18 cellular contexts compared by ENCODE assay signal in genomic region chr7:17489987-17490386, GRCh38.
A peak's percentile ranks its signal among the peaks of the same experiment; 100 is the strongest.
DNase-seq lines count a peak whose midpoint lies in the region; ATAC-seq, FAIRE-seq and TF ChIP-seq lines count a peak whose summit lies in the region.
"Had no signal": no experiment of that assay in that cellular context is flagged by ENCODE, and none has a peak within 500 bp of the region (broad histone marks: within the 10 kb centered on the region; RNA-seq: fewer than 3 reads in every experiment).

No MANE protein-coding gene starts in this region.

- 61% methylated on average over 5 of the region's 5 CpGs for WGBS in right lobe of liver (ENCODE audit: insufficient coverage, low coverage, low lambda C conversion rate, missing lambda C conversion rate)
- 39% methylated on average over 5 of the region's 5 CpGs for WGBS in HepG2 (ENCODE audit: low lambda C conversion rate)
- 24 to 40% methylated on average over 5 of the region's 5 CpGs for WGBS in esophagus squamous epithelium, 2 donors

- no peak overlapping the region for H3K4me3 ChIP-seq in right lobe of liver
- H3K4me3 ChIP-seq in HepG2 (replicated peaks in 1 of 3; ENCODE audit: insufficient read depth in 1 of 3, low read depth in 2 of 3, low read length in 3 of 3) = no peak overlapping the region
- H3K4me3 ChIP-seq in keratinocyte (ENCODE audit: control insufficient read depth in 2 of 3, extremely low read depth in 1 of 3, insufficient read depth in 2 of 3, low read depth in 1 of 3, low read length in 3 of 3) = no peak overlapping the region
- H3K4me3 ChIP-seq in esophagus squamous epithelium = no peak overlapping the region
- H3K4me3 ChIP-seq: SJCRH30 had no signal

- H3K79me2 ChIP-seq in HepG2 (ENCODE audit: insufficient read depth, low read length) (no peaks in the 10 kb centered on the region), keratinocyte (ENCODE audit: control insufficient read depth, insufficient read depth, low read length) (no peaks in the 10 kb centered on the region)

- no peak for TF ChIP-seq RAD21 in HepG2 (CRISPR knock-in tag; IDR thresholded peaks at IDR 0.05)

- H4K20me1 ChIP-seq in HepG2 (ENCODE audit: insufficient read depth, low read length) = no peaks in the 10 kb centered on the region
- no peaks in the 10 kb centered on the region for H4K20me1 ChIP-seq in keratinocyte (ENCODE audit: control insufficient read depth, extremely low read depth, insufficient read depth, low read length)

- peaks cover 15% of the 10 kb centered on the region for H3K4me1 Mint-ChIP-seq in MCF 10A (ENCODE audit: insufficient read depth, unreplicated experiment)

- in situ Hi-C loops in HepG2 (cut with HindIII; ENCODE audit: extremely low pct_ligation_motif_present, low pct_unique_long_range_greater_than_20kb) = no loop called here
- in situ Hi-C loops in KBM-7 (cut with MboI; ENCODE audit: low pct_unique_long_range_greater_than_20kb, low sequenced_read_pairs) = no loop called here

- BruUV-seq in HepG2 (replicated peaks; lab: Mats Ljungman, UMichigan) (no TSS peak), MCF 10A (replicated peaks; lab: Mats Ljungman, UMichigan) (no TSS peak)

- H3K4me1 ChIP-seq in right lobe of liver = peaks cover 0 to 28% (median 10%) of the 10 kb centered on the region in 4 donors
- H3K4me1 ChIP-seq in HepG2 (ENCODE audit: insufficient read depth, low read length) = peaks cover 34% of the 10 kb centered on the region
- peaks cover 20% of the 10 kb centered on the region for H3K4me1 ChIP-seq in keratinocyte (ENCODE audit: control insufficient read depth, extremely low read depth, insufficient read depth, low read length)
- peaks cover 0 to 46% (median 8%) of the 10 kb centered on the region in 3 donors for H3K4me1 ChIP-seq in esophagus squamous epithelium
- H3K4me1 ChIP-seq: BE2C, SJCRH30 had no signal

- DNase-seq in right lobe of liver (no peak), HepG2 (ENCODE audit: low spot score) (no peak), MCF 10A (ENCODE audit: unreplicated experiment) (peak; percentile 94), keratinocyte (ENCODE audit: low read depth, low spot score) (peak; percentile 69), ureter (ENCODE audit: low spot score) (peak; percentile 67), KBM-7 (no peak), esophagus squamous epithelium (lab: John Stamatoyannopoulos, UW) (no peak)
- DNase-seq in effector CD4-positive, alpha-beta T cell = no peak
- DNase-seq: BE2C, Caco-2, GDM1, NCI-H1436 treated with DMSO at 0.1 percent for 48 hours, NCI-H2081, SJCRH30 had no signal

- H3K4me3 Mint-ChIP-seq in MCF 10A (ENCODE audit: unreplicated experiment) = no peak overlapping the region
- H3K4me3 Mint-ChIP-seq: CD4-positive, CD25-positive, alpha-beta regulatory T cell had no signal

- ATAC-seq in right lobe of liver (peak in 3 of 4 donors; percentile 6 to 37 (median 16)), HepG2 (no peak)

- H3K4me2 ChIP-seq in HepG2 (ENCODE audit: low read depth, low read length) = no peak overlapping the region
- H3K4me2 ChIP-seq in keratinocyte (ENCODE audit: control insufficient read depth, extremely low read depth, insufficient read depth, low read depth, low read length) = peak overlapping the region; percentile 44
- H3K4me2 ChIP-seq: KMS-11 had no signal

- intact Hi-C loops in right lobe of liver (cut with DNase I) = no loop called here
- intact Hi-C loops in HepG2 (cut with micrococcal nuclease; ENCODE audit: unreplicated experiment) = no loop called here
- intact Hi-C loops in MCF 10A (cut with micrococcal nuclease) = loop anchor here (10.0 kb wide), 1 partner anchor 85 kb away; no protein-coding TSS in a partner anchor
- intact Hi-C loops in esophagus squamous epithelium (cut with DNase I) = no loop called here

- H3K27me3 ChIP-seq in right lobe of liver = no peaks in the 10 kb centered on the region
- H3K27me3 ChIP-seq in HepG2 (ENCODE audit: control insufficient read depth in 1 of 2, insufficient read depth in 2 of 2, low read length in 2 of 2) = no peaks in the 10 kb centered on the region
- no peaks in the 10 kb centered on the region for H3K27me3 ChIP-seq in keratinocyte (ENCODE audit: control insufficient read depth, extremely low read depth, insufficient read depth, low read length)
- H3K27me3 ChIP-seq in esophagus squamous epithelium = no peaks in the 10 kb centered on the region
- H3K27me3 ChIP-seq: BE2C, SJCRH30 had no signal

- TF ChIP-seq CTCF in right lobe of liver (IDR thresholded peaks at IDR 0.05) (no peak), HepG2 (CRISPR knock-in tag; IDR thresholded peaks at IDR 0.05) (no peak), MCF 10A (IDR thresholded peaks at IDR 0.05; ENCODE audit: unreplicated experiment) (no peak), keratinocyte (optimal IDR thresholded peaks at IDR 0.05 in 1 of 3, IDR thresholded peaks at IDR 0.05 in 1 of 3, conservative IDR thresholded peaks at IDR 0.05 in 1 of 3; ENCODE audit: extremely low read depth in 1 of 3, insufficient read depth in 2 of 3, low read length in 3 of 3) (no peak), esophagus squamous epithelium (IDR thresholded peaks at IDR 0.05) (no peak)

- H3K36me3 Mint-ChIP-seq in MCF 10A (ENCODE audit: insufficient read depth, unreplicated experiment) = no peaks in the 10 kb centered on the region
- H3K36me3 Mint-ChIP-seq: CD4-positive, CD25-positive, alpha-beta regulatory T cell had no signal

- no peaks in the 10 kb centered on the region for H3K27me3 Mint-ChIP-seq in MCF 10A (ENCODE audit: insufficient read depth, unreplicated experiment)

- POLR2A ChIA-PET in HepG2 (lab: Yijun Ruan, JAX) (no interaction called here), MCF 10A (lab: Yijun Ruan, JAX) (interaction anchor here (0.6 to 2.5 kb wide), 17 partner anchors 8 to 182 kb away, joined by 3 to 23 read pairs (median 5); no protein-coding TSS in a partner anchor)

- CTCF ChIA-PET in HepG2 (lab: Yijun Ruan, JAX; ENCODE audit: low intra/inter-chr PET ratio, low total read pairs) (no interaction called here), MCF 10A (lab: Yijun Ruan, JAX) (interaction anchor here (0.7 to 1.9 kb wide), 7 partner anchors 10 to 158 kb away, joined by 3 to 6 read pairs (median 4); no protein-coding TSS in a partner anchor)

- H3K36me3 ChIP-seq in right lobe of liver = no peaks in the 10 kb centered on the region
- H3K36me3 ChIP-seq in HepG2 (replicated peaks in 1 of 2; ENCODE audit: control insufficient read depth in 1 of 2, insufficient read depth in 2 of 2, low read length in 2 of 2) = no peaks in the 10 kb centered on the region
- no peaks in the 10 kb centered on the region for H3K36me3 ChIP-seq in keratinocyte (ENCODE audit: control insufficient read depth in 2 of 2, extremely low read depth in 1 of 2, insufficient read depth in 2 of 2, low read length in 2 of 2)
- no peaks in the 10 kb centered on the region for H3K36me3 ChIP-seq in esophagus squamous epithelium
- H3K36me3 ChIP-seq: BE2C, SJCRH30 had no signal

- H3K27ac ChIP-seq in right lobe of liver = no peak overlapping the region
- no peak overlapping the region for H3K27ac ChIP-seq in HepG2 (ENCODE audit: extremely low read length, insufficient read depth, low read length)
- no peak overlapping the region for H3K27ac ChIP-seq in keratinocyte (ENCODE audit: control insufficient read depth, insufficient read depth, low read length)
- peak overlapping the region in 2 of 4 donors; percentile 52 to 75 for H3K27ac ChIP-seq in esophagus squamous epithelium
- H3K27ac ChIP-seq: KMS-11, SJCRH30 had no signal

- FAIRE-seq in HepG2 (lab: Jason Lieb, UNC) (no peak), keratinocyte (lab: Jason Lieb, UNC) (peak; percentile 91)
- FAIRE-seq: A204.1, H54 had no signal

- H3K27ac Mint-ChIP-seq in MCF 10A (ENCODE audit: low read depth, unreplicated experiment) = peak overlapping the region; percentile 11

- H3K9me1 ChIP-seq in keratinocyte (ENCODE audit: control insufficient read depth, extremely low read depth, insufficient read depth, low read length) = no peaks in the 10 kb centered on the region

- H3K9ac ChIP-seq in HepG2 (ENCODE audit: insufficient read depth, low read depth, low read length) = no peak overlapping the region
- H3K9ac ChIP-seq in keratinocyte (ENCODE audit: control insufficient read depth, extremely low read depth, insufficient read depth, low read length) = no peak overlapping the region
- H3K9ac ChIP-seq: KMS-11 had no signal

- no peak overlapping the region for H2AFZ ChIP-seq in HepG2 (ENCODE audit: low read length)
- H2AFZ ChIP-seq in keratinocyte (ENCODE audit: control insufficient read depth, low read length) = no peak overlapping the region

- H3K9me3 ChIP-seq in right lobe of liver (no peaks in the 10 kb centered on the region), HepG2 (ENCODE audit: low read length) (no peaks in the 10 kb centered on the region), keratinocyte (ENCODE audit: control insufficient read depth, low read depth, low read length) (no peaks in the 10 kb centered on the region), esophagus squamous epithelium (no peaks in the 10 kb centered on the region)
- H3K9me3 ChIP-seq: BE2C, Caco-2, SJCRH30 had no signal

- dilution Hi-C loops in keratinocyte (cut with MboI; ENCODE audit: extremely low pct_ligation_motif_present, low sequenced_read_pairs) = no loop called here

- no peaks in the 10 kb centered on the region for H3K9me3 Mint-ChIP-seq in MCF 10A (ENCODE audit: unreplicated experiment)
- H3K9me3 Mint-ChIP-seq: CD4-positive, CD25-positive, alpha-beta regulatory T cell had no signal

- no peak for TF ChIP-seq EP300 in HepG2 (IDR thresholded peaks at IDR 0.05; ENCODE audit: low read depth in 2 of 2, low read length in 2 of 2)
- TF ChIP-seq EP300 in HepG2 (CRISPR knock-in tag; IDR thresholded peaks at IDR 0.05; ENCODE audit: borderline replicate concordance) = no peak

- TF ChIP-seq POLR2A in right lobe of liver (IDR thresholded peaks at IDR 0.05) (no peak), HepG2 (IDR thresholded peaks at IDR 0.05; ENCODE audit: insufficient read depth in 1 of 2, low read depth in 2 of 2, low read length in 2 of 2) (no peak), esophagus squamous epithelium (IDR thresholded peaks at IDR 0.05) (no peak)

TF ChIP-seq in HepG2, 621 proteins besides CTCF, POLR2A, EP300 and RAD21 (continues in another document):
- TF ChIP-seq CBX2 (IDR thresholded peaks at IDR 0.05; ENCODE audit: low read depth, low read length) (no peak), CBX2 (CRISPR knock-in tag; IDR thresholded peaks at IDR 0.05; ENCODE audit: low read depth) (no peak), CBX5 (CRISPR knock-in tag; IDR thresholded peaks at IDR 0.05; ENCODE audit: borderline replicate concordance) (no peak)

Comparison
In these comparisons a context has a peak if more than half of its experiments do, and no peak if none do; other contexts are left out.
1. DNase-seq: peak in MCF 10A (single experiment), keratinocyte (single experiment) and ureter (single experiment); none in right lobe of liver (0 of 3), HepG2 (single experiment), KBM-7 (single experiment), effector CD4-positive, alpha-beta T cell (single experiment) and esophagus squamous epithelium (single experiment).